Comparison of ENCODE assay signal across 26 cellular contexts in the genomic region with DNA sequence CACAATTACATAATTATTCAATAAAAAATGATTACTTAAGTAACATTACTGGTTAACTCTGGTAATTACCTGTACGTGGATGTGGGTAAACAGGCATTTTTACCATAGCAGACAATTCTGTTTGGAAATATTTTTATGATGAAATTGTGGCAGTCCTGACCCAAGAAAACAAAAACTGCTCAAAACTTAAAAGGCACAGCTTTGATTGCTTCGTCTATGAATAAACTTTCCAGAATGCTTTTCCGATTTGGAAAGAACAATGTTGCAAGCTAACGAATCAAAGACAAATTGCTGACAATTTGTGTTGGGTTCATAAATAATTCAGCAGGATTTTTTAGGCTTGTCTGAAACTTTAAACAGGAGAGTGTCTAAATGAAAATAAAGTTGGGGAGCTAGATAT.
"Had no signal": no experiment of that assay in that cellular context is flagged by ENCODE, and none has a peak within 500 bp of the region (broad histone marks: within the 10 kb centered on the region; RNA-seq: fewer than 3 reads in every experiment).

No MANE protein-coding gene starts in this region.

- H3K4me3 ChIP-seq: stomach, suprapubic skin, testis, thoracic aorta, thyroid gland, tibial artery, tibial nerve, upper lobe of left lung, upper lobe of right lung, uterus, vagina had no signal

- H3K36me3 Mint-ChIP-seq: stimulated activated effector memory CD8-positive, alpha-beta T cell treated with anti-CD3 and anti-CD28 coated beads, Interleukin-12 subunit alpha, Interleukin-12 subunit beta, amount 100 ng/mL, for 72 hours; stimulated activated memory B cell treated with anti-CD40 and anti-IgM and Interleukin-4, amounts not matched to agents 10 μg/mL and 1 μg/mL and 100 μg/mL, for 72 hours; stimulated activated naive B cell treated with anti-CD40 and anti-IgM and Interleukin-4, amounts not matched to agents 10 μg/mL and 1 μg/mL and 100 μg/mL, for 72 hours; type B pancreatic cell had no signal

- H3K36me3 ChIP-seq: stomach, suprapubic skin, thoracic aorta, thyroid gland, tibial artery, tibial nerve, upper lobe of left lung, upper lobe of right lung, uterus, vagina had no signal

- H3K9me3 ChIP-seq: stomach, suprapubic skin, testis, thoracic aorta, thyroid gland, tibial artery, tibial nerve, upper lobe of left lung, upper lobe of right lung, uterus, vagina had no signal

- H3K4me3 Mint-ChIP-seq: stimulated activated effector memory CD8-positive, alpha-beta T cell treated with anti-CD3 and anti-CD28 coated beads, Interleukin-12 subunit alpha, Interleukin-12 subunit beta, amount 100 ng/mL, for 72 hours; stimulated activated memory B cell treated with anti-CD40 and anti-IgM and Interleukin-4, amounts not matched to agents 10 μg/mL and 1 μg/mL and 100 μg/mL, for 72 hours; stimulated activated naive B cell treated with anti-CD40 and anti-IgM and Interleukin-4, amounts not matched to agents 10 μg/mL and 1 μg/mL and 100 μg/mL, for 72 hours; stimulated activated naive CD8-positive, alpha-beta T cell treated with anti-CD3 and anti-CD28 coated beads, Interleukin-15, amount 100 ng/mL, for 72 hours; stimulated activated naive CD8-positive, alpha-beta T cell treated with anti-CD3 and anti-CD28 coated beads, Interleukin-15, Interleukin-2, amounts not matched to agents 100 ng/mL and 50 ng/mL, for 24 hours; type B pancreatic cell had no signal

- DNase-seq: stimulated activated CD4-positive, alpha-beta T cell treated with anti-CD3 and anti-CD28 coated beads, Interleukin-2, amount 100 ng/mL, for 48 hours; stimulated activated CD4-positive, alpha-beta T cell treated with anti-CD3 and anti-CD28 coated beads, Interleukin-4, amount 100 ng/mL, for 1 hour; stimulated activated CD4-positive, alpha-beta T cell treated with anti-CD3 and anti-CD28 coated beads, Interleukin-4, amount 100 ng/mL, for 24 hours; stimulated activated CD4-positive, alpha-beta T cell treated with anti-CD3 and anti-CD28 coated beads, Interleukin-4, amount 100 ng/mL, for 4 hours; stimulated activated CD8-positive, alpha-beta memory T cell treated with anti-CD3 and anti-CD28 coated beads, Interleukin-4, amount 100 ng/mL, for 48 hours; stimulated activated naive B cell treated with anti-CD40 and anti-IgM and Interleukin-4, amounts not matched to agents 10 μg/mL and 1 μg/mL and 100 μg/mL, for 72 hours; stimulated activated naive CD4-positive, alpha-beta T cell; stimulated activated naive CD4-positive, alpha-beta T cell treated with Interleukin-2 at 50 U/mL for 16 hours; stimulated activated naive CD8-positive, alpha-beta T cell treated with anti-CD3 and anti-CD28 coated beads, Interleukin-15, amount 100 ng/mL, for 72 hours; stimulated activated naive CD8-positive, alpha-beta T cell treated with anti-CD3 and anti-CD28 coated beads, Interleukin-15, Interleukin-2, amounts not matched to agents 100 U/mL and 50 U/mL, for 24 hours; stomach; substantia nigra; testis; thyroid gland; tibial artery; upper lobe of left lung; upper lobe of right lung; uterus had no signal

- H3K4me1 ChIP-seq: stomach, suprapubic skin, testis, thyroid gland, tibial artery, upper lobe of left lung, upper lobe of right lung, uterus, vagina had no signal

- H3K27ac Mint-ChIP-seq: stimulated activated effector memory CD8-positive, alpha-beta T cell treated with anti-CD3 and anti-CD28 coated beads, Interleukin-12 subunit alpha, Interleukin-12 subunit beta, amount 100 ng/mL, for 72 hours; stimulated activated memory B cell treated with anti-CD40 and anti-IgM and Interleukin-4, amounts not matched to agents 10 μg/mL and 1 μg/mL and 100 μg/mL, for 72 hours; stimulated activated naive B cell treated with anti-CD40 and anti-IgM and Interleukin-4, amounts not matched to agents 10 μg/mL and 1 μg/mL and 100 μg/mL, for 72 hours; stimulated activated naive CD8-positive, alpha-beta T cell treated with anti-CD3 and anti-CD28 coated beads, Interleukin-15, Interleukin-2, amounts not matched to agents 100 ng/mL and 50 ng/mL, for 24 hours; type B pancreatic cell had no signal

- H3K4me1 Mint-ChIP-seq: stimulated activated effector memory CD8-positive, alpha-beta T cell treated with anti-CD3 and anti-CD28 coated beads, Interleukin-12 subunit alpha, Interleukin-12 subunit beta, amount 100 ng/mL, for 72 hours; stimulated activated memory B cell treated with anti-CD40 and anti-IgM and Interleukin-4, amounts not matched to agents 10 μg/mL and 1 μg/mL and 100 μg/mL, for 72 hours; stimulated activated naive CD8-positive, alpha-beta T cell treated with anti-CD3 and anti-CD28 coated beads, Interleukin-15, amount 100 ng/mL, for 72 hours had no signal

- H3K27me3 ChIP-seq: stomach, suprapubic skin, testis, thyroid gland, tibial artery, tibial nerve, upper lobe of left lung, upper lobe of right lung, uterus, vagina had no signal

- ATAC-seq: stimulated activated effector memory CD8-positive, alpha-beta T cell treated with anti-CD3 and anti-CD28 coated beads, Interleukin-12 subunit alpha, Interleukin-12 subunit beta, amount 100 ng/mL, for 72 hours; stimulated activated memory B cell treated with anti-CD40 and anti-IgM and Interleukin-4, amounts not matched to agents 10 μg/mL and 1 μg/mL and 100 μg/mL, for 72 hours; stimulated activated naive B cell treated with anti-CD40 and anti-IgM and Interleukin-4, amounts not matched to agents 10 μg/mL and 1 μg/mL and 100 μg/mL, for 72 hours; stimulated activated naive CD8-positive, alpha-beta T cell treated with anti-CD3 and anti-CD28 coated beads, Interleukin-15, amount 100 ng/mL, for 72 hours; stimulated activated naive CD8-positive, alpha-beta T cell treated with anti-CD3 and anti-CD28 coated beads, Interleukin-15, Interleukin-2, amounts not matched to agents 100 U/mL and 50 U/mL, for 24 hours; upper lobe of right lung had no signal

- H3K27me3 Mint-ChIP-seq: stimulated activated memory B cell treated with anti-CD40 and anti-IgM and Interleukin-4, amounts not matched to agents 10 μg/mL and 1 μg/mL and 100 μg/mL, for 72 hours; stimulated activated naive B cell treated with anti-CD40 and anti-IgM and Interleukin-4, amounts not matched to agents 10 μg/mL and 1 μg/mL and 100 μg/mL, for 72 hours; stimulated activated naive CD8-positive, alpha-beta T cell treated with anti-CD3 and anti-CD28 coated beads, Interleukin-15, amount 100 ng/mL, for 72 hours; stimulated activated naive CD8-positive, alpha-beta T cell treated with anti-CD3 and anti-CD28 coated beads, Interleukin-15, Interleukin-2, amounts not matched to agents 100 ng/mL and 50 ng/mL, for 24 hours; type B pancreatic cell had no signal

- H3K9me3 Mint-ChIP-seq: stimulated activated memory B cell treated with anti-CD40 and anti-IgM and Interleukin-4, amounts not matched to agents 10 μg/mL and 1 μg/mL and 100 μg/mL, for 72 hours; stimulated activated naive CD8-positive, alpha-beta T cell treated with anti-CD3 and anti-CD28 coated beads, Interleukin-15, amount 100 ng/mL, for 72 hours; stimulated activated naive CD8-positive, alpha-beta T cell treated with anti-CD3 and anti-CD28 coated beads, Interleukin-15, Interleukin-2, amounts not matched to agents 100 ng/mL and 50 ng/mL, for 24 hours; type B pancreatic cell had no signal

- H3K27ac ChIP-seq: stomach, suprapubic skin, testis, thoracic aorta, thyroid gland, tibial artery, tibial nerve, upper lobe of left lung, upper lobe of right lung, uterus, vagina had no signal
